Comparison of ENCODE assay signal across 11 cellular contexts in the genomic region with DNA sequence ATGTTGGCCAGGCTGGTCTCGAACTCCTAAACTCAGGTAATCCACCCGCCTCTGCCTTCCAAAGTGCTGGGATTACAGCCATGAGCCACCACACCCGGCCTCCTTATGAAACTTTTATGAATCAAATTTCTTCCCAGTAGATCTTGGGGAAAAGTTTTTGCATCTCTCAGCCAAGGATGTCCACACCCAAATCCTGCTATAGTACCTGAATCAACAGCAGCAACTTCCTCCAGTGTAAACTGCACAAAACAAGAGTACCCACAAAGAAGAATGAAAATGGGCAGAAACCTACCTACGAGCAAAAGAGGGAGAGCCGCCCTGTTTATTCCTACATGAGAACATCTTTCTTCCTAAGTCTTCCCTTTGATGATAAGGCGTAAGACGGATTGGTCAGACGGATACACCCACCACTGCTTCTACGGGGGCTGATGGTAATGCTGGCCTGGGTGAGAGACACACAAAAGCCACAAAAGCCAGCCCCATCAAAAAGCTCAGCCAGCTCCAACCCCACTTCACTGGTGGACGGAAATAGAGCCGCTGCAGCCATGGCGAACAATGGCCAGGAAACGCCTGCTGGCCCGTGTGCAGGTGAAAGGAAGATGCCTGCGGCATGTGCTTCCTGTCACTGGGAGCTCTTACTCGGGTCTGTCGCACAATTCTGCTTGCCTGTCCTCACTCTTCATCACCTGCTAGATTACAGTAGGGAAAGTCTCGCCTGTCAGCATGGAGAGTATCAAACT. TPM values are rescaled to one million over a fixed set of nuclear protein-coding genes. Genes with fewer than 3 reads are reported as not detected.
A peak's percentile ranks its signal among the peaks of the same experiment; 100 is the strongest.
DNase-seq lines count a peak whose midpoint lies in the region; ATAC-seq and TF ChIP-seq lines count a peak whose summit lies in the region.
"Had no signal": no experiment of that assay in that cellular context is flagged by ENCODE, and none has a peak within 500 bp of the region (broad histone marks: within the 10 kb centered on the region; RNA-seq: fewer than 3 reads in every experiment).

No MANE protein-coding gene starts in this region.

- peaks cover 29% of the 10 kb centered on the region for H3K4me1 ChIP-seq in lower lobe of right lung

- H3K36me3 ChIP-seq in lower lobe of right lung, result peaks cover 29% of the 10 kb centered on the region

- peak overlapping the region; percentile 43 for H3K27ac ChIP-seq in lower lobe of right lung

- no peak overlapping the region for H3K27ac Mint-ChIP-seq in stimulated activated naive CD8-positive, alpha-beta T cell treated with anti-CD3 and anti-CD28 coated beads, Interleukin-15, amount 100 ng/mL, for 72 hours
- H3K27ac Mint-ChIP-seq in activated CD8-positive, alpha-beta T cell treated with anti-CD3 and anti-CD28 coated beads, Interleukin-2, amount 10 ng/mL, durations not matched to agents 7 days and 5 days, result peak overlapping the region; percentile 2

- POLR2A ChIA-PET in activated CD8-positive, alpha-beta T cell treated with anti-CD3 and anti-CD28 coated beads, Interleukin-2, amount 10 ng/mL, durations not matched to agents 7 days and 5 days (lab: Charles Lee), result interaction anchor here (1.7 kb wide), 1 partner anchor 22 kb away, joined by 6 read pairs; no protein-coding TSS in a partner anchor

- no peaks in the 10 kb centered on the region for H3K36me3 Mint-ChIP-seq in activated CD8-positive, alpha-beta T cell treated with anti-CD3 and anti-CD28 coated beads, Interleukin-2, amount 10 ng/mL, durations not matched to agents 7 days and 5 days (ENCODE audit: low read depth)

- CTCF ChIA-PET in activated CD8-positive, alpha-beta T cell treated with anti-CD3 and anti-CD28 coated beads, Interleukin-2, amount 10 ng/mL, durations not matched to agents 7 days and 5 days (lab: Charles Lee), result interaction anchor here (0.6 to 1.7 kb wide), 3 partner anchors 22 to 193 kb away, joined by 3 to 9 read pairs (median 3); no protein-coding TSS in a partner anchor

- H3K9me3 ChIP-seq in lower lobe of right lung, result no peaks in the 10 kb centered on the region

- no peak overlapping the region for H3K4me3 ChIP-seq in lower lobe of right lung

- peaks cover 84% of the 10 kb centered on the region for H3K27me3 Mint-ChIP-seq in stimulated activated naive CD8-positive, alpha-beta T cell treated with anti-CD3 and anti-CD28 coated beads, Interleukin-15, amount 100 ng/mL, for 72 hours
- peaks cover 55% of the 10 kb centered on the region for H3K27me3 Mint-ChIP-seq in activated CD8-positive, alpha-beta T cell treated with anti-CD3 and anti-CD28 coated beads, Interleukin-2, amount 10 ng/mL, durations not matched to agents 7 days and 5 days (ENCODE audit: low read depth)

- peaks cover 21% of the 10 kb centered on the region for H3K4me1 Mint-ChIP-seq in stimulated activated naive CD8-positive, alpha-beta T cell treated with anti-CD3 and anti-CD28 coated beads, Interleukin-15, amount 100 ng/mL, for 72 hours
- peaks cover 22% of the 10 kb centered on the region for H3K4me1 Mint-ChIP-seq in activated CD8-positive, alpha-beta T cell treated with anti-CD3 and anti-CD28 coated beads, Interleukin-2, amount 10 ng/mL, durations not matched to agents 7 days and 5 days (ENCODE audit: low read depth)

- H3K9me3 Mint-ChIP-seq in stimulated activated naive CD8-positive, alpha-beta T cell treated with anti-CD3 and anti-CD28 coated beads, Interleukin-15, amount 100 ng/mL, for 72 hours, result no peaks in the 10 kb centered on the region
- no peaks in the 10 kb centered on the region for H3K9me3 Mint-ChIP-seq in activated CD8-positive, alpha-beta T cell treated with anti-CD3 and anti-CD28 coated beads, Interleukin-2, amount 10 ng/mL, durations not matched to agents 7 days and 5 days (ENCODE audit: insufficient read depth)

- H3K4me3 Mint-ChIP-seq in stimulated activated naive CD8-positive, alpha-beta T cell treated with anti-CD3 and anti-CD28 coated beads, Interleukin-15, amount 100 ng/mL, for 72 hours, result peak overlapping the region; percentile 58 to 64
- peak overlapping the region; percentile 37 for H3K4me3 Mint-ChIP-seq in activated CD8-positive, alpha-beta T cell treated with anti-CD3 and anti-CD28 coated beads, Interleukin-2, amount 10 ng/mL, durations not matched to agents 7 days and 5 days

- peak; percentile 44 for ATAC-seq in stimulated activated naive CD8-positive, alpha-beta T cell treated with anti-CD3 and anti-CD28 coated beads, Interleukin-15, amount 100 ng/mL, for 72 hours
- no peak for ATAC-seq in stimulated activated naive CD8-positive, alpha-beta T cell treated with anti-CD3 and anti-CD28 coated beads, Interleukin-15, Interleukin-2, amounts not matched to agents 100 U/mL and 50 U/mL, for 24 hours
- peak; percentile 69 for ATAC-seq in activated CD8-positive, alpha-beta T cell treated with anti-CD3 and anti-CD28 coated beads, Interleukin-2, amount 10 ng/mL, durations not matched to agents 7 days and 5 days
- ATAC-seq in lower lobe of right lung (peak; percentile 18 to 33), GM21619 (IDR thresholded peaks at IDR 0.05; ENCODE audit: unreplicated experiment) (no peak), HG03175 (IDR thresholded peaks at IDR 0.05; ENCODE audit: unreplicated experiment) (no peak)

- intact Hi-C loops in lower lobe of right lung (cut with DNase I), result no loop called here

- no peaks in the 10 kb centered on the region for H3K27me3 ChIP-seq in lower lobe of right lung (ENCODE audit: low read depth)

- no peak for TF ChIP-seq CTCF in lower lobe of right lung (IDR thresholded peaks at IDR 0.05)

- DNase-seq in stimulated activated naive CD8-positive, alpha-beta T cell treated with anti-CD3 and anti-CD28 coated beads, Interleukin-15, amount 100 ng/mL, for 72 hours, result no peak
- no peak for DNase-seq in stimulated activated naive CD8-positive, alpha-beta T cell treated with anti-CD3 and anti-CD28 coated beads, Interleukin-15, Interleukin-2, amounts not matched to agents 100 U/mL and 50 U/mL, for 24 hours
- DNase-seq in activated CD8-positive, alpha-beta T cell treated with anti-CD3 and anti-CD28 coated beads, Interleukin-2, amount 10 ng/mL, durations not matched to agents 7 days and 5 days, result peak; percentile 39
- DNase-seq in lower lobe of right lung, result no peak
- DNase-seq in occipital lobe (lab: John Stamatoyannopoulos, UW), result no peak
- DNase-seq in NCI-H2171 (lab: John Stamatoyannopoulos, UW), result no peak
- DNase-seq: midbrain; NCI-H446; stimulated activated naive CD4-positive, alpha-beta T cell treated with Interleukin-2 at 50 U/mL for 16 hours had no signal

RNA-seq across cellular contexts. Expression of gene JCAD, which starts 10.4 kb away (rescaled TPM):
- total RNA-seq in activated CD8-positive, alpha-beta T cell treated with anti-CD3 and anti-CD28 coated beads, Interleukin-2, amount 10 ng/mL, durations not matched to agents 7 days and 5 days, result under 1 TPM; 0.05 to 0.08 TPM
- total RNA-seq in lower lobe of right lung (101 TPM), occipital lobe (8.4 TPM)

Comparison
In these comparisons a context has a peak if more than half of its experiments do, and no peak if none do; other contexts are left out.
1. ATAC-seq: peak in stimulated activated naive CD8-positive, alpha-beta T cell treated with anti-CD3 and anti-CD28 coated beads, Interleukin-15, amount 100 ng/mL, for 72 hours (single experiment), activated CD8-positive, alpha-beta T cell treated with anti-CD3 and anti-CD28 coated beads, Interleukin-2, amount 10 ng/mL, durations not matched to agents 7 days and 5 days (single experiment) and lower lobe of right lung (2 of 2); none in stimulated activated naive CD8-positive, alpha-beta T cell treated with anti-CD3 and anti-CD28 coated beads, Interleukin-15, Interleukin-2, amounts not matched to agents 100 U/mL and 50 U/mL, for 24 hours (single experiment), GM21619 (single experiment) and HG03175 (single experiment).
2. RNA of gene JCAD, which starts 10.4 kb away (total RNA-seq): 101 TPM in lower lobe of right lung (single experiment); 8.4 TPM in occipital lobe (single experiment) and 0.05 to 0.08 TPM in activated CD8-positive, alpha-beta T cell treated with anti-CD3 and anti-CD28 coated beads, Interleukin-2, amount 10 ng/mL, durations not matched to agents 7 days and 5 days; every median in the first group is over 10 times any median in the second.